ENCODE assay signal across 24 cellular contexts in the genomic region with DNA sequence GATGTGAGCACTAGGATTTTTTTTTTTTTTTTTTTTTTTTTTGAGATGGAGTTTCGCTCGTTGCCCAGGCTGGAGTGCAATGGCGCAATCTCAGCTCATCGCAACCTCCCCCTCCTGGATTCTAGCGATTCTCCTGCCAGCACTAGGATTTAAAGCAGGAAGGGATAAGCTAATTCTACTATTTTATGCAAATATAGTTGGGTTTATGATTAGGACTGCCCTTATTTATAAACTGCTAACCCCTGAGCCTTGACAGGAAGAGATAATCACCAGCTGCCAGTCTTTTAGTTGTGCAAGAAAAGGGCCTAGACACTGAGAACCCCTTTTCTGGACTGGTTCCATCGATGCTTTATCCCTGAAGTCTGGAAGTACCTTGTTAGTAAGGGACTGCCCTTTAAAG.
"Had no signal": no experiment of that assay in that cellular context is flagged by ENCODE, and none has a peak within 500 bp of the region (broad histone marks: within the 10 kb centered on the region; RNA-seq: fewer than 3 reads in every experiment).

No MANE protein-coding gene starts in this region.

- DNase-seq: colonic mucosa; cortex of kidney; dermis blood vessel endothelial cell; dorsolateral prefrontal cortex; effector CD4-positive, alpha-beta T cell; effector CD8-positive, alpha-beta T cell; effector memory CD4-positive, alpha-beta T cell; effector memory CD8-positive, alpha-beta T cell; endodermal cell; erythroblast; esophagus squamous epithelium; foreskin fibroblast; foreskin keratinocyte; foreskin melanocyte; gastrocnemius medialis; glutamatergic neuron; head of caudate nucleus; heart left ventricle; heart right ventricle had no signal

- H3K36me3 ChIP-seq: colonic mucosa had no signal

- H3K27ac Mint-ChIP-seq: dendritic cell treated with granulocyte-macrophage colony-stimulating factor and Interleukin-4, amounts not matched to agents 40 ng/mL and 50 ng/mL, for 4 days; effector memory CD8-positive, alpha-beta T cell; endodermal cell had no signal

- H3K27ac ChIP-seq: colonic mucosa, coronary artery, dorsolateral prefrontal cortex, epithelial cell of prostate, esophagus muscularis mucosa, esophagus squamous epithelium, foreskin keratinocyte, gastrocnemius medialis, gastroesophageal sphincter, heart left ventricle, heart right ventricle had no signal

- H3K9me3 ChIP-seq: colonic mucosa, gastrocnemius medialis had no signal

- H3K27me3 Mint-ChIP-seq: dendritic cell treated with granulocyte-macrophage colony-stimulating factor and Interleukin-4, amounts not matched to agents 40 ng/mL and 50 ng/mL, for 4 days; effector memory CD8-positive, alpha-beta T cell had no signal

- H3K4me3 Mint-ChIP-seq: dendritic cell treated with granulocyte-macrophage colony-stimulating factor and Interleukin-4, amounts not matched to agents 40 ng/mL and 50 ng/mL, for 4 days; effector memory CD8-positive, alpha-beta T cell; endodermal cell had no signal

- H3K4me1 ChIP-seq: colonic mucosa, esophagus squamous epithelium, gastrocnemius medialis had no signal

- H3K27me3 ChIP-seq: colonic mucosa, dorsolateral prefrontal cortex, esophagus muscularis mucosa, esophagus squamous epithelium, foreskin keratinocyte, gastrocnemius medialis, gastroesophageal sphincter, heart left ventricle, heart right ventricle had no signal

- H3K4me3 ChIP-seq: colonic mucosa, coronary artery, dorsolateral prefrontal cortex, esophagus muscularis mucosa, esophagus squamous epithelium, gastrocnemius medialis, gastroesophageal sphincter, heart left ventricle, heart right ventricle had no signal
